Comparison of ENCODE assay signal across 8 cellular contexts in the genomic region with DNA sequence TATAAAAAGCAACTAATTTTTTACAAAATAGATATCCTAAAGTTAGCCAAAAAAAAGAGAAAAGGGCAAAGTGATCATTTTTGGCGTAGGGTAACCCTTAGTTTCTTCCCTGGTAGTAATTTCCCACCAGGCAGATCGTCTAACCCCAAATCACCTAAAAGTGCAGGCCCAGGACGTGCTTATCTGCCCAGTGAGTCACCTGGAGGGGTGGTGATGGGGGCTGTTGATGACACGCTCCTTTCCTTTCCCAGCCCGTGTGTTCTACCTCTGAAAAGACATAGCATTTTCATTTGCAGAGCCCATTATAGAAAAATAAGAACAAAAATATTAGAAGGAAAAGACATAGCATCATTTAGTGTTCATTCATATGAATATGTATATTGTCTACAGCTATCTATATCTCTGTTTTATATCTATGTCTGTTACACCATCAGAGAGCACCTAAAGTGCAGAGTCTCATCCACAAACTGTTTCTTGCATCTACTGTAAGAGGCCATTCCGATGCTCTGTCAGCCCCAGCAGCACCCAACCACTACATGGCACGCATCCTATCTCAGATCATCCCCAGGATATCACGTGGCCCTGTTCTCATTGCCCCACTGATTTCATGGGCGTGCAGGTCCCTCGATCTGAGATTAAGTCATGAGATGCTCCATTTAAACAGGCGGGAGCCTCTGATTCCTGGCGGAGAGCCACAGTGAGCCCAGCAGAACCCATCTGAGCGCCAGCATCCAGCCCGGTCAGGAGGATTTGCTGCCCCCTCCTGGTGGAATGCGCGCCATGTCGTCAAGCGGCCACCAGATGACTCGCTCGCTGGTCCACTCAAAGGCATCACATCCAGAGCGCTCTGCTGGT. TPM values are rescaled to one million over a fixed set of nuclear protein-coding genes. Genes with fewer than 3 reads are reported as not detected.
A peak's percentile ranks its signal among the peaks of the same experiment; 100 is the strongest.
DNase-seq lines count a peak whose midpoint lies in the region; ATAC-seq and TF ChIP-seq lines count a peak whose summit lies in the region.

No MANE protein-coding gene starts in this region.

- H3K27me3 ChIP-seq in OCI-LY1 (ENCODE audit: insufficient read depth, low read length) = no peaks in the 10 kb centered on the region; the same call in 1 of the 2 replicates

- H4K20me1 ChIP-seq in OCI-LY1 (ENCODE audit: insufficient read depth, low read length) = no peaks in the 10 kb centered on the region

- no peak for ATAC-seq in GM18909 (IDR thresholded peaks at IDR 0.05; ENCODE audit: poor library complexity, unreplicated experiment)

- no peaks in the 10 kb centered on the region for H3F3A ChIP-seq in OCI-LY1 (ENCODE audit: insufficient read depth, low read length)

- no peaks in the 10 kb centered on the region for H3K79me2 ChIP-seq in OCI-LY1 (ENCODE audit: insufficient read depth, low read length)

- no peaks in the 10 kb centered on the region; the same call in 1 of the 2 replicates for H3K36me3 ChIP-seq in OCI-LY1 (ENCODE audit: insufficient read depth, low read length)

- H3K9ac ChIP-seq in OCI-LY1 (ENCODE audit: low read length) = no peak overlapping the region

- no peaks in the 10 kb centered on the region for H3K4me1 ChIP-seq in OCI-LY1 (ENCODE audit: insufficient read depth, low read length, severe bottlenecking)

- peak; percentile 85 for TF ChIP-seq CTCF in OCI-LY1 (IDR thresholded peaks at IDR 0.05; ENCODE audit: low read length)
- peak; percentile 98 for TF ChIP-seq CTCF in epithelial cell of proximal tubule (conservative IDR thresholded peaks at IDR 0.05; ENCODE audit: low read depth, low read length)

- no peaks in the 10 kb centered on the region for H3K9me2 ChIP-seq in OCI-LY1 (ENCODE audit: low read depth, low read length)

- H3K4me2 ChIP-seq in OCI-LY1 (ENCODE audit: low read length) = no peak overlapping the region

- peak; percentile 87 for DNase-seq in G401 (ENCODE audit: low spot score)
- peak; percentile 98 for DNase-seq in HT-29 (ENCODE audit: low spot score)
- DNase-seq in activated CD8-positive, alpha-beta memory T cell treated with anti-CD3 and anti-CD28 coated beads, Interleukin-2, amount 50 U/mL, for 4 hours = peak; percentile 88
- DNase-seq in epithelial cell of proximal tubule (ENCODE audit: low read depth) = no peak
- peak; percentile 90 for DNase-seq in mucosa of gallbladder (ENCODE audit: low spot score)
- DNase-seq in stimulated activated CD8-positive, alpha-beta memory T cell treated with anti-CD3 and anti-CD28 coated beads, Interleukin-4, amount 100 ng/mL, for 48 hours = peak; percentile 94

- no peak overlapping the region for H3K27ac ChIP-seq in OCI-LY1 (ENCODE audit: low read depth, low read length, poor library complexity, severe bottlenecking)

- in situ Hi-C loops in G401 (cut with HindIII; ENCODE audit: low sequenced_read_pairs) = no loop called here

- H2AFZ ChIP-seq in OCI-LY1 (ENCODE audit: low read length) = no peak overlapping the region

- no peak overlapping the region for H3K4me3 ChIP-seq in OCI-LY1 (ENCODE audit: low read depth, low read length, poor library complexity, severe bottlenecking)
- H3K4me3 ChIP-seq in epithelial cell of proximal tubule (ENCODE audit: low read depth, low read length) = no peak overlapping the region

- H3K9me3 ChIP-seq in OCI-LY1 (ENCODE audit: low read length) = peaks cover 4% of the 10 kb centered on the region; the same call in 1 of the 2 replicates

RNA-seq across cellular contexts. Expression of gene LILRB3, which starts 8.5 kb away (rescaled TPM):
- 0.74 and 0.81 TPM in 2 replicates for total RNA-seq in G401 (2014; rRNA removed; shearing (Covaris generic))
- total RNA-seq in HT-29 (2014; rRNA removed; shearing (Covaris generic)) = not detected in 2 replicates
- total RNA-seq in epithelial cell of proximal tubule = not detected in 2 replicates
- 3.1 TPM for total RNA-seq in mucosa of gallbladder

RNA-seq across cellular contexts. Expression of gene LILRA6, which starts 11.3 kb away (rescaled TPM):
- not detected in 2 replicates for total RNA-seq in G401 (2014; rRNA removed; shearing (Covaris generic))
- total RNA-seq in HT-29 (2014; rRNA removed; shearing (Covaris generic)) = not detected in 2 replicates
- total RNA-seq in epithelial cell of proximal tubule (not detected in 2 replicates), mucosa of gallbladder (0.95 TPM)

RNA-seq across cellular contexts. Expression of gene LILRB5, which starts 25.8 kb away (rescaled TPM):
- not detected in 2 replicates for total RNA-seq in G401 (2014; rRNA removed; shearing (Covaris generic))
- total RNA-seq in HT-29 (2014; rRNA removed; shearing (Covaris generic)) = 0.08 TPM in 1 of 2 replicates, not detected in the other
- total RNA-seq in epithelial cell of proximal tubule (not detected in 2 replicates), mucosa of gallbladder (6.5 TPM)

RNA-seq across cellular contexts. Expression of gene RPS9, which starts 30.6 kb away (rescaled TPM):
- 2,874 and 3,759 TPM in 2 replicates for total RNA-seq in G401 (2014; rRNA removed; shearing (Covaris generic))
- total RNA-seq in HT-29 (2014; rRNA removed; shearing (Covaris generic)) = 4,595 and 4,707 TPM in 2 replicates
- 2,374 and 2,446 TPM in 2 replicates for total RNA-seq in epithelial cell of proximal tubule
- 1,008 TPM for total RNA-seq in mucosa of gallbladder

RNA-seq across cellular contexts. Expression of gene TSEN34, which starts 40.2 kb away (rescaled TPM):
- 146 and 178 TPM in 2 replicates for total RNA-seq in G401 (2014; rRNA removed; shearing (Covaris generic))
- total RNA-seq in HT-29 (2014; rRNA removed; shearing (Covaris generic)) = 234 and 255 TPM in 2 replicates
- total RNA-seq in epithelial cell of proximal tubule = 154 and 174 TPM in 2 replicates
- 62.6 TPM for total RNA-seq in mucosa of gallbladder
